In the genomic region with DNA sequence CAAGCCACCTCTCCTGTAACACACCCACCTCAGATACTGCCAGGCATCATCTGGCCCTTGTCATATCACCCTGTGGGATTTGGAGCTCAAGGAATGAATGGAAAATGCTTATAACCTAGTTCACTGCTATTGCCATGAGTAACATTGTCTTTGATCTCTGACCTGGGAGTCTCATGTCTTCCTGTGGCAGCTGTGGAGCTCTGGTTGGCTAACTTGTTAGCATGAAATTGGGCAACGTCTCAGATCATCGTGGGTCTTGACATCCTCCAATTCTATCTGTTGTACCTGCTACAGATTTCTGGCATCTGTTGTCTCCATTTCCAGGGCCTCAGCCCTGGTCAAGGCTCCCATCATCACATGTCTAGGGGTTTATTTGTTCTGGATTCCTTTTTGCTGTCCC, we compare ENCODE assay signal across 21 cellular contexts. TPM values are rescaled to one million over a fixed set of nuclear protein-coding genes. Genes with fewer than 3 reads are reported as not detected.
DNase-seq lines count a peak whose midpoint lies in the region; ATAC-seq and TF ChIP-seq lines count a peak whose summit lies in the region.
"Had no signal": no experiment of that assay in that cellular context is flagged by ENCODE, and none has a peak within 500 bp of the region (broad histone marks: within the 10 kb centered on the region; RNA-seq: fewer than 3 reads in every experiment).

No MANE protein-coding gene starts in this region.

- H3K27me3 Mint-ChIP-seq in progenitor cell of endocrine pancreas: peaks cover 12% of the 10 kb centered on the region

- H3K9me3 Mint-ChIP-seq in progenitor cell of endocrine pancreas (ENCODE audit: low read depth): no peaks in the 10 kb centered on the region

- ATAC-seq in left cardiac atrium (no peak), heart left ventricle (no peak)
- ATAC-seq: CD8-positive, alpha-beta T cell; Panc1; Right ventricle myocardium inferior had no signal

- no peak overlapping the region for H3K27ac Mint-ChIP-seq in progenitor cell of endocrine pancreas
- H3K27ac Mint-ChIP-seq: CD8-positive, alpha-beta T cell had no signal

- H3K4me1 ChIP-seq in heart left ventricle: peaks cover 0 to 7% (median 2%) of the 10 kb centered on the region in 12 donors

- TF ChIP-seq CTCF in heart left ventricle (IDR thresholded peaks at IDR 0.05) (no peak), progenitor cell of endocrine pancreas (IDR thresholded peaks at IDR 0.05; ENCODE audit: unreplicated experiment) (no peak)

- H3K36me3 Mint-ChIP-seq in progenitor cell of endocrine pancreas (ENCODE audit: insufficient read depth): no peaks in the 10 kb centered on the region
- H3K36me3 Mint-ChIP-seq: CD8-positive, alpha-beta T cell had no signal

- H3K4me1 Mint-ChIP-seq in progenitor cell of endocrine pancreas (ENCODE audit: low read depth): no peaks in the 10 kb centered on the region

- TF ChIP-seq POLR2A in heart left ventricle (IDR thresholded peaks at IDR 0.05): no peak

- DNase-seq in left cardiac atrium (peak; percentile 4), heart left ventricle (no peak), LHCN-M2 (ENCODE audit: low read depth) (peak; percentile 45), RPMI7951 (ENCODE audit: low read depth) (peak; percentile 39), kidney tubule cell (ENCODE audit: low spot score) (peak; percentile 17), progenitor cell of endocrine pancreas (ENCODE audit: low spot score, unreplicated experiment) (no peak), SKM-1 treated with dmso at 0.1 percent for 144 hours (lab: John Stamatoyannopoulos, UW; ENCODE audit: unreplicated experiment) (no peak), activated T-cell treated with anti-CD3 and anti-CD28 coated beads for 4 hours (no peak)
- DNase-seq: CD8-positive, alpha-beta T cell; DMS79 treated with DMSO at 0.1 percent for 48 hours; H7; NCI-H1436; NCI-H1930; NCI-H2171; NCI-H526 had no signal

- no peak overlapping the region for H3K4me3 Mint-ChIP-seq in progenitor cell of endocrine pancreas (ENCODE audit: low read depth)
- H3K4me3 Mint-ChIP-seq: CD8-positive, alpha-beta T cell; IgD-negative memory B cell had no signal

- no peaks in the 10 kb centered on the region for H3K9me3 ChIP-seq in heart left ventricle
- H3K9me3 ChIP-seq: BLaER1 had no signal

- no peaks in the 10 kb centered on the region for H3K36me3 ChIP-seq in heart left ventricle
- H3K36me3 ChIP-seq: BLaER1 had no signal

- H3K27me3 ChIP-seq in heart left ventricle: peaks cover 0 to 14% (median 0%) of the 10 kb centered on the region in 9 donors

- intact Hi-C loops in left cardiac atrium (cut with DNase I) (loop anchor here (5.0 to 10.0 kb wide), 3 partner anchors 47 to 252 kb away; no protein-coding TSS in a partner anchor), heart left ventricle (cut with DNase I) (loop anchor here in 6 of 10 donors (5.0 to 10.0 kb wide), 3 partner anchors 114 to 254 kb away; no protein-coding TSS in a partner anchor)

- 54 to 75% (median 60%) methylated on average over 2 of the region's 2 CpGs for WGBS in heart left ventricle, 4 donors

- H3K4me3 ChIP-seq in heart left ventricle: no peak overlapping the region
- H3K4me3 ChIP-seq: BLaER1 had no signal

- H3K27ac ChIP-seq in heart left ventricle: no peak overlapping the region
- H3K27ac ChIP-seq: BLaER1 had no signal

RNA-seq across cellular contexts. Expression of gene TMEM270, which starts 2.2 kb away (rescaled TPM):
- total RNA-seq in left cardiac atrium: not detected
- total RNA-seq in heart left ventricle: not detected
- polyA plus RNA-seq in heart left ventricle: not detected
- total RNA-seq in LHCN-M2 (2014; rRNA removed): not detected in 2 replicates
- 0.07 TPM for polyA plus RNA-seq in LHCN-M2 (2012)
- total RNA-seq in RPMI7951 (2014; rRNA removed; shearing (Covaris generic)): not detected in 2 replicates
- total RNA-seq in progenitor cell of endocrine pancreas: not detected in 2 replicates
- total RNA-seq: A673; CD8-positive, alpha-beta T cell; H7; Right ventricle myocardium inferior; SK-MEL-5 had no signal
- polyA plus RNA-seq: IgD-negative memory B cell had no signal

RNA-seq across cellular contexts. Expression of gene METTL27, which starts 16.5 kb away (rescaled TPM):
- total RNA-seq in left cardiac atrium (under 1 TPM; 0.32 to 0.92 TPM), heart left ventricle (1 to 10 TPM in 3 of 9 donors, under 1 TPM in 3, not detected in 3; 0.30 to 2.7 (median 0.94) TPM), LHCN-M2 (2014; rRNA removed) (3.2 and 5.7 TPM in 2 replicates), progenitor cell of endocrine pancreas (13.3 and 13.5 TPM in 2 replicates)
- polyA plus RNA-seq in heart left ventricle: under 1 TPM in 1 of 2 donors, not detected in 1; 0.12 TPM
- 7.8 TPM for polyA plus RNA-seq in LHCN-M2 (2012)
- total RNA-seq in RPMI7951 (2014; rRNA removed; shearing (Covaris generic)): 0.12 and 0.29 TPM in 2 replicates
- total RNA-seq: A673; CD8-positive, alpha-beta T cell had no signal
- polyA plus RNA-seq: IgD-negative memory B cell had no signal

RNA-seq across cellular contexts. Expression of gene CLDN4, which starts 28.0 kb away (rescaled TPM):
- total RNA-seq in left cardiac atrium (under 1 TPM in 1 of 2 donors, not detected in 1; 0.71 TPM), heart left ventricle (under 1 TPM in 1 of 9 donors, not detected in 8; 0.11 TPM), LHCN-M2 (2014; rRNA removed) (0.17 and 0.19 TPM in 2 replicates), progenitor cell of endocrine pancreas (172 and 183 TPM in 2 replicates)
- under 1 TPM in 1 of 2 donors, not detected in 1; 0.12 TPM for polyA plus RNA-seq in heart left ventricle
- polyA plus RNA-seq in LHCN-M2 (2012): 0.28 TPM
- 0.49 and 1.2 TPM in 2 replicates for total RNA-seq in RPMI7951 (2014; rRNA removed; shearing (Covaris generic))
- total RNA-seq: CD8-positive, alpha-beta T cell; Right ventricle myocardium inferior; SK-MEL-5 had no signal
- polyA plus RNA-seq: IgD-negative memory B cell had no signal

Comparison
In these comparisons a context has a peak if more than half of its experiments do, and no peak if none do; other contexts are left out.
1. DNase-seq: peak in left cardiac atrium (single experiment), LHCN-M2 (single experiment), RPMI7951 (single experiment) and kidney tubule cell (single experiment); none in heart left ventricle (0 of 5), progenitor cell of endocrine pancreas (single experiment), SKM-1 treated with dmso at 0.1 percent for 144 hours (single experiment) and activated T-cell treated with anti-CD3 and anti-CD28 coated beads for 4 hours (single experiment).
2. RNA of gene CLDN4, which starts 28.0 kb away (total RNA-seq): 172 to 183 TPM in progenitor cell of endocrine pancreas; 0.49 to 1.2 TPM in RPMI7951, 0.71 TPM in left cardiac atrium, 0.17 to 0.19 TPM in LHCN-M2 and 0.11 TPM in heart left ventricle; every median in the first group is over 10 times any median in the second.